Comparison of ENCODE assay signal across 14 cellular contexts in the genomic region with DNA sequence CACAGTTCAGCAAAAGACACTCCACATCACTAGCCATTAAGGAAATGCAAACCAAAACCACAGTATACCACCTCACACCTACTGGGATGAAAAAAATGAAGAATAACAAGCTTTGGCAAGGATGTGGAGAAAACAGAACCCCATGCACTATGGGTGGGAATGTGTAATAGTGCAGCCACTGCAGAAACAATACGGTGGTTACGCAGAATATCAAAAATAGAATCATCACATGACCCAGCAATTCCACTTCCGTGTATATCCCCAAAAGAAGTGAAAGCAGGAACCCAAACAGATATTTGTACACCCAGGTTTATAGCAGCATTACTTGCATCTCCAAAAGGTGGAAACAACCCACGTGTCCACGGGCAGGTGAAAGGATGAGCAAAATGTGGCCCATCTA. TPM values are rescaled to one million over a fixed set of nuclear protein-coding genes. Genes with fewer than 3 reads are reported as not detected.
DNase-seq lines count a peak whose midpoint lies in the region; ATAC-seq, FAIRE-seq and TF ChIP-seq lines count a peak whose summit lies in the region.
"Had no signal": no experiment of that assay in that cellular context is flagged by ENCODE, and none has a peak within 500 bp of the region (broad histone marks: within the 10 kb centered on the region; RNA-seq: fewer than 3 reads in every experiment).

No MANE protein-coding gene starts in this region.

- TF ChIP-seq POLR2A in erythroblast (IDR thresholded peaks at IDR 0.05; ENCODE audit: low read length) = no peak

- H3K27me3 Mint-ChIP-seq in activated T-cell treated with anti-CD3 and anti-CD28 coated beads, Interleukin-2, amount 50 U/mL, for 24 hours = no peaks in the 10 kb centered on the region
- no peaks in the 10 kb centered on the region for H3K27me3 Mint-ChIP-seq in activated T-cell treated with anti-CD3 and anti-CD28 coated beads, Interleukin-2, amount 50 U/mL, for 72 hours (ENCODE audit: low read depth)
- H3K27me3 Mint-ChIP-seq in glutamatergic neuron (ENCODE audit: unreplicated experiment) = peaks cover 8% of the 10 kb centered on the region

- H3K4me1 Mint-ChIP-seq in activated T-cell treated with anti-CD3 and anti-CD28 coated beads, Interleukin-2, amount 50 U/mL, for 24 hours (ENCODE audit: low read depth) = peaks cover 26% of the 10 kb centered on the region
- H3K4me1 Mint-ChIP-seq in activated T-cell treated with anti-CD3 and anti-CD28 coated beads, Interleukin-2, amount 50 U/mL, for 72 hours (ENCODE audit: low read depth) = peaks cover 14% of the 10 kb centered on the region
- peaks cover under 1% of the 10 kb centered on the region for H3K4me1 Mint-ChIP-seq in glutamatergic neuron (ENCODE audit: low read depth, unreplicated experiment)
- peaks cover 41% of the 10 kb centered on the region for H3K4me1 Mint-ChIP-seq in stimulated activated effector memory CD8-positive, alpha-beta T cell treated with anti-CD3 and anti-CD28 coated beads, Interleukin-12 subunit alpha, Interleukin-12 subunit beta, amount 100 ng/mL, for 72 hours

- peak overlapping the region; percentile 29 for H3K27ac Mint-ChIP-seq in activated T-cell treated with anti-CD3 and anti-CD28 coated beads, Interleukin-2, amount 50 U/mL, for 24 hours
- H3K27ac Mint-ChIP-seq in activated T-cell treated with anti-CD3 and anti-CD28 coated beads, Interleukin-2, amount 50 U/mL, for 72 hours = no peak overlapping the region
- peak overlapping the region; percentile 15 for H3K27ac Mint-ChIP-seq in glutamatergic neuron (ENCODE audit: unreplicated experiment)
- peak overlapping the region; percentile 56 for H3K27ac Mint-ChIP-seq in stimulated activated effector memory CD8-positive, alpha-beta T cell treated with anti-CD3 and anti-CD28 coated beads, Interleukin-12 subunit alpha, Interleukin-12 subunit beta, amount 100 ng/mL, for 72 hours

- no peak for DNase-seq in activated T-cell treated with anti-CD3 and anti-CD28 coated beads, Interleukin-2, amount 50 U/mL, for 24 hours
- DNase-seq in activated T-cell treated with anti-CD3 and anti-CD28 coated beads, Interleukin-2, amount 50 U/mL, for 72 hours = no peak
- DNase-seq in MV-4-11 (lab: John Stamatoyannopoulos, UW) = peak; percentile 83
- no peak for DNase-seq in glutamatergic neuron
- DNase-seq in stimulated activated effector memory CD8-positive, alpha-beta T cell treated with anti-CD3 and anti-CD28 coated beads, Interleukin-12 subunit alpha, Interleukin-12 subunit beta, amount 100 ng/mL, for 72 hours (ENCODE audit: low spot score in 2 of 2) = no peak
- DNase-seq in GM19239 (ENCODE audit: insufficient read length, low spot score) = no peak
- DNase-seq in erythroblast (lab: John Stamatoyannopoulos, UW) = no peak
- DNase-seq: ACHN; adrenal gland; IMR-90; NCI-H69; stimulated activated CD4-positive, alpha-beta T cell treated with anti-CD3 and anti-CD28 coated beads, Interleukin-12 subunit alpha, Interleukin-12 subunit beta, amount 100 ng/mL, for 4 hours; upper lobe of left lung had no signal

- no peak for ATAC-seq in activated T-cell treated with anti-CD3 and anti-CD28 coated beads, Interleukin-2, amount 50 U/mL, for 72 hours (replicated peaks in 1 of 2)
- ATAC-seq in stimulated activated effector memory CD8-positive, alpha-beta T cell treated with anti-CD3 and anti-CD28 coated beads, Interleukin-12 subunit alpha, Interleukin-12 subunit beta, amount 100 ng/mL, for 72 hours = no peak
- ATAC-seq in GM18861 (IDR thresholded peaks at IDR 0.05; ENCODE audit: unreplicated experiment) = no peak

- FAIRE-seq in GM19239 (lab: Jason Lieb, UNC) = no peak

- TF ChIP-seq CTCF in glutamatergic neuron (IDR thresholded peaks at IDR 0.05; ENCODE audit: partially characterized antibody, unreplicated experiment) = no peak

- H3K9me3 Mint-ChIP-seq in activated T-cell treated with anti-CD3 and anti-CD28 coated beads, Interleukin-2, amount 50 U/mL, for 24 hours = no peaks in the 10 kb centered on the region
- H3K9me3 Mint-ChIP-seq in activated T-cell treated with anti-CD3 and anti-CD28 coated beads, Interleukin-2, amount 50 U/mL, for 72 hours = no peaks in the 10 kb centered on the region
- H3K9me3 Mint-ChIP-seq in glutamatergic neuron (ENCODE audit: unreplicated experiment) = no peaks in the 10 kb centered on the region
- no peaks in the 10 kb centered on the region for H3K9me3 Mint-ChIP-seq in stimulated activated effector memory CD8-positive, alpha-beta T cell treated with anti-CD3 and anti-CD28 coated beads, Interleukin-12 subunit alpha, Interleukin-12 subunit beta, amount 100 ng/mL, for 72 hours

- H3K36me3 Mint-ChIP-seq in activated T-cell treated with anti-CD3 and anti-CD28 coated beads, Interleukin-2, amount 50 U/mL, for 24 hours (ENCODE audit: low read depth) = peaks cover 92% of the 10 kb centered on the region
- peaks cover 12 to 29% of the 10 kb centered on the region in 2 donors for H3K36me3 Mint-ChIP-seq in activated T-cell treated with anti-CD3 and anti-CD28 coated beads, Interleukin-2, amount 50 U/mL, for 72 hours (ENCODE audit: insufficient read depth in 2 of 2)
- H3K36me3 Mint-ChIP-seq in glutamatergic neuron (ENCODE audit: unreplicated experiment) = peaks cover under 1% of the 10 kb centered on the region
- H3K36me3 Mint-ChIP-seq in stimulated activated effector memory CD8-positive, alpha-beta T cell treated with anti-CD3 and anti-CD28 coated beads, Interleukin-12 subunit alpha, Interleukin-12 subunit beta, amount 100 ng/mL, for 72 hours = peaks cover 100% of the 10 kb centered on the region

- H3K4me3 Mint-ChIP-seq in activated T-cell treated with anti-CD3 and anti-CD28 coated beads, Interleukin-2, amount 50 U/mL, for 24 hours = no peak overlapping the region
- H3K4me3 Mint-ChIP-seq in activated T-cell treated with anti-CD3 and anti-CD28 coated beads, Interleukin-2, amount 50 U/mL, for 72 hours = no peak overlapping the region
- no peak overlapping the region for H3K4me3 Mint-ChIP-seq in glutamatergic neuron (ENCODE audit: unreplicated experiment)
- no peak overlapping the region for H3K4me3 Mint-ChIP-seq in stimulated activated effector memory CD8-positive, alpha-beta T cell treated with anti-CD3 and anti-CD28 coated beads, Interleukin-12 subunit alpha, Interleukin-12 subunit beta, amount 100 ng/mL, for 72 hours

RNA-seq across cellular contexts. Expression of gene CARS1, which starts 20.8 kb away (rescaled TPM):
- total RNA-seq in activated T-cell treated with anti-CD3 and anti-CD28 coated beads, Interleukin-2, amount 50 U/mL, for 72 hours = 100 to 1,000 TPM; 217 to 224 TPM
- 151 TPM for total RNA-seq in glutamatergic neuron (ENCODE audit: unreplicated experiment)

RNA-seq across cellular contexts. Expression of gene NAP1L4, which starts 44.3 kb away (rescaled TPM):
- total RNA-seq in activated T-cell treated with anti-CD3 and anti-CD28 coated beads, Interleukin-2, amount 50 U/mL, for 72 hours = 100 to 1,000 TPM; 421 to 504 TPM
- 209 TPM for total RNA-seq in glutamatergic neuron (ENCODE audit: unreplicated experiment)
